Comparison of ENCODE assay signal across 9 cellular contexts in the genomic region with DNA sequence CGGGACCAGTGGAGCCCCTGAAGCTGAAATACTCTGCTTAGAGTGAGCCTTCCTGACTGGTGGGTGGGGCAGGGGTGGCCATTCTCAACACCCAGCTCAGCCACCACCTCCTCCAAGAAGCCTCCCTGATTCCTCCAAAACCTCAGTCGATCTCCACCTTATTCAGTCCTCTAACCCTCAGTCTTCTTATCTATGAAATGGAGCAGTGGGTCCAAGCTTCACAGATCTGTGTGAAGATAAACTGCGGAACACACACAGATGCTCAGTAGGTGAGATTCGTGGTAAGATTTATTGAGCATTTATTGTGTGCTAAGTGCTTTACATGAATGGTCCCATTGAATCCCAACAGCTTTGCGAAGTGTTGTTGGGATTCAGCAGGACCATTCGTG.
DNase-seq lines count a peak whose midpoint lies in the region; ATAC-seq and TF ChIP-seq lines count a peak whose summit lies in the region.
"Had no signal": no experiment of that assay in that cellular context is flagged by ENCODE, and none has a peak within 500 bp of the region (broad histone marks: within the 10 kb centered on the region; RNA-seq: fewer than 3 reads in every experiment).

No MANE protein-coding gene starts in this region.

- H3K4me1 ChIP-seq in NT2/D1 (ENCODE audit: insufficient read depth, insufficient read length) (peaks cover 76% of the 10 kb centered on the region), duodenal mucosa (ENCODE audit: control insufficient read depth in 1 of 2, insufficient read depth in 2 of 2, low read length in 2 of 2) (peaks cover 24 to 58% of the 10 kb centered on the region in 2 donors), sigmoid colon (peaks cover 0 to 21% (median 14%) of the 10 kb centered on the region in 4 donors)

- H3K4me3 ChIP-seq in GM12865 (ENCODE audit: low read depth, low read length) (peak overlapping the region; percentile 61), NT2/D1 (ENCODE audit: insufficient read length, low read depth) (no peak overlapping the region), duodenal mucosa (ENCODE audit: low read depth in 1 of 2, low read length in 2 of 2) (peak overlapping the region in 1 of 2 donors; percentile 32), sigmoid colon (no peak overlapping the region)
- H3K4me3 ChIP-seq: left lung had no signal

- TF ChIP-seq EP300 in sigmoid colon (IDR thresholded peaks at IDR 0.05): no peak

- no peaks in the 10 kb centered on the region for H3K9me3 ChIP-seq in NT2/D1 (ENCODE audit: insufficient read depth, low read length)
- H3K9me3 ChIP-seq in duodenal mucosa (ENCODE audit: control insufficient read depth in 1 of 2, low read length in 2 of 2): no peaks in the 10 kb centered on the region
- no peaks in the 10 kb centered on the region for H3K9me3 ChIP-seq in sigmoid colon
- H3K9me3 ChIP-seq: left lung had no signal

- DNase-seq in GM12865 (ENCODE audit: low read depth): no peak
- DNase-seq in NT2/D1 (ENCODE audit: low read depth, low spot score): no peak
- DNase-seq in sigmoid colon: no peak
- DNase-seq in NCI-H226: no peak
- DNase-seq: NCI-H526 treated with DMSO at 0.1 percent for 48 hours had no signal

- no peak for TF ChIP-seq CTCF in GM12865 (IDR thresholded peaks at IDR 0.05; ENCODE audit: insufficient read depth, low read depth, low read length, missing control alignments)
- no peak for TF ChIP-seq CTCF in sigmoid colon (IDR thresholded peaks at IDR 0.05)

- WGBS in sigmoid colon, 2 donors: 70 to 74% methylated on average over 6 of the region's 6 CpGs

- H3K36me3 ChIP-seq in NT2/D1 (ENCODE audit: insufficient read depth, insufficient read length, low read length): no peaks in the 10 kb centered on the region
- no peaks in the 10 kb centered on the region for H3K36me3 ChIP-seq in duodenal mucosa (ENCODE audit: control insufficient read depth in 1 of 2, insufficient read depth in 2 of 2, low read length in 2 of 2)
- H3K36me3 ChIP-seq in sigmoid colon: no peaks in the 10 kb centered on the region
- H3K36me3 ChIP-seq: left lung had no signal

- H3K9ac ChIP-seq in NT2/D1 (ENCODE audit: insufficient read length, low read depth) (peak overlapping the region; percentile 44), duodenal mucosa (ENCODE audit: low read depth in 1 of 2, low read length in 2 of 2) (no peak overlapping the region)

- intact Hi-C loops in sigmoid colon (cut with DNase I): loop anchor here (5.0 kb wide), 1 partner anchor 91 kb away; the partner anchor contains the start of gene RUNX3

- no peaks in the 10 kb centered on the region for H3K27me3 ChIP-seq in NT2/D1 (ENCODE audit: insufficient read depth, insufficient read length)
- no peaks in the 10 kb centered on the region for H3K27me3 ChIP-seq in duodenal mucosa (ENCODE audit: control insufficient read depth in 1 of 2, insufficient read depth in 2 of 2, low read length in 2 of 2)
- H3K27me3 ChIP-seq in sigmoid colon: no peaks in the 10 kb centered on the region

- TF ChIP-seq POLR2A in sigmoid colon (IDR thresholded peaks at IDR 0.05): no peak

- H3K27ac ChIP-seq in duodenal mucosa (ENCODE audit: low read depth, low read length) (peak overlapping the region; percentile 17), sigmoid colon (peak overlapping the region in 3 of 4 donors; percentile 35 to 80 (median 68))

- ATAC-seq in HG02870 (IDR thresholded peaks at IDR 0.05; ENCODE audit: unreplicated experiment): no peak
- ATAC-seq in HG03196 (IDR thresholded peaks at IDR 0.05; ENCODE audit: unreplicated experiment): no peak
